In genomic region chr19:49555600-49556411, GRCh38 we compare ENCODE assay signal across 8 cellular contexts. TPM values are rescaled to one million over a fixed set of nuclear protein-coding genes. Genes with fewer than 3 reads are reported as not detected.
A peak's percentile ranks its signal among the peaks of the same experiment; 100 is the strongest.
DNase-seq lines count a peak whose midpoint lies in the region; ATAC-seq and TF ChIP-seq lines count a peak whose summit lies in the region.

No MANE protein-coding gene starts in this region.

- CTCF ChIA-PET in CD8-positive, alpha-beta T cell (lab: Charles Lee) = interaction anchor here (0.6 to 22.2 kb wide), 5 partner anchors 9 to 77 kb away, joined by 3 to 601 read pairs (median 3); no protein-coding TSS in a partner anchor
- CTCF ChIA-PET in RWPE1 (lab: Yijun Ruan, JAX) (no interaction called here), MCF 10A (lab: Yijun Ruan, JAX) (interaction anchor here (7.3 kb wide), 1 partner anchor 15 kb away, joined by 89 read pairs; no protein-coding TSS in a partner anchor)

- peak overlapping the region; percentile 95 for H3K27ac Mint-ChIP-seq in CD8-positive, alpha-beta T cell
- peak overlapping the region; percentile 88 for H3K27ac Mint-ChIP-seq in activated naive CD8-positive, alpha-beta T cell treated with anti-CD3 and anti-CD28 coated beads for 36 hours
- no peak overlapping the region for H3K27ac Mint-ChIP-seq in MCF 10A (ENCODE audit: low read depth, unreplicated experiment)

- H3K9me3 Mint-ChIP-seq in CD8-positive, alpha-beta T cell = no peaks in the 10 kb centered on the region
- peaks cover 4% of the 10 kb centered on the region for H3K9me3 Mint-ChIP-seq in activated naive CD8-positive, alpha-beta T cell treated with anti-CD3 and anti-CD28 coated beads for 36 hours
- H3K9me3 Mint-ChIP-seq in MCF 10A (ENCODE audit: unreplicated experiment) = no peaks in the 10 kb centered on the region

- H3K27me3 Mint-ChIP-seq in CD8-positive, alpha-beta T cell (ENCODE audit: low read depth) = no peaks in the 10 kb centered on the region
- H3K27me3 Mint-ChIP-seq in activated naive CD8-positive, alpha-beta T cell treated with anti-CD3 and anti-CD28 coated beads for 36 hours = no peaks in the 10 kb centered on the region
- no peaks in the 10 kb centered on the region for H3K27me3 Mint-ChIP-seq in MCF 10A (ENCODE audit: insufficient read depth, unreplicated experiment)

- H3K36me3 Mint-ChIP-seq in CD8-positive, alpha-beta T cell = peaks cover 52% of the 10 kb centered on the region
- H3K36me3 Mint-ChIP-seq in activated naive CD8-positive, alpha-beta T cell treated with anti-CD3 and anti-CD28 coated beads for 36 hours = peaks cover 60% of the 10 kb centered on the region
- peaks cover 45% of the 10 kb centered on the region for H3K36me3 Mint-ChIP-seq in MCF 10A (ENCODE audit: insufficient read depth, unreplicated experiment)

- peak overlapping the region; percentile 78 for H3K4me3 ChIP-seq in CD8-positive, alpha-beta T cell (ENCODE audit: low read depth, low read length)

- BruUV-seq in MCF 10A (replicated peaks; lab: Mats Ljungman, UMichigan) = no TSS peak

- POLR2A ChIA-PET in CD8-positive, alpha-beta T cell (lab: Charles Lee) = interaction anchor here (1.0 to 7.2 kb wide), 5 partner anchors 9 to 82 kb away, joined by 4 to 50 read pairs (median 7); partner anchors contain the start of gene FLT3LG
- POLR2A ChIA-PET in RWPE1 (lab: Yijun Ruan, JAX; ENCODE audit: low non-redundant PET) = no interaction called here
- POLR2A ChIA-PET in MCF 10A (lab: Yijun Ruan, JAX) = no interaction called here

- H3K27me3 ChIP-seq in CD8-positive, alpha-beta T cell (ENCODE audit: insufficient read depth, low read length) = no peaks in the 10 kb centered on the region

- H3K4me3 Mint-ChIP-seq in CD8-positive, alpha-beta T cell = peak overlapping the region; percentile 58
- H3K4me3 Mint-ChIP-seq in activated naive CD8-positive, alpha-beta T cell treated with anti-CD3 and anti-CD28 coated beads for 36 hours = peak overlapping the region; percentile 64
- no peak overlapping the region for H3K4me3 Mint-ChIP-seq in MCF 10A (ENCODE audit: unreplicated experiment)

- TF ChIP-seq CTCF in CD8-positive, alpha-beta T cell (IDR thresholded peaks at IDR 0.05) = no peak
- no peak for TF ChIP-seq CTCF in RWPE1 (conservative IDR thresholded peaks at IDR 0.05; ENCODE audit: low read depth)
- no peak for TF ChIP-seq CTCF in MCF 10A (IDR thresholded peaks at IDR 0.05; ENCODE audit: unreplicated experiment)

- ATAC-seq in CD8-positive, alpha-beta T cell = peak; percentile 75
- ATAC-seq in GM18861 (IDR thresholded peaks at IDR 0.05; ENCODE audit: unreplicated experiment) = no peak

- intact Hi-C loops in CD8-positive, alpha-beta T cell (cut with DNase I, micrococcal nuclease) = loop anchor here (1.0 kb wide), 2 partner anchors 12 to 13 kb away; no protein-coding TSS in a partner anchor
- intact Hi-C loops in MCF 10A (cut with micrococcal nuclease) = no loop called here

- H3K27ac ChIP-seq in CD8-positive, alpha-beta T cell (ENCODE audit: low read depth, low read length) = peak overlapping the region; percentile 28
- peak overlapping the region; percentile 91 for H3K27ac ChIP-seq in RWPE1

- peak; percentile 66 to 85 (median 76) for DNase-seq in CD8-positive, alpha-beta T cell
- peak; percentile 69 for DNase-seq in RWPE1 (ENCODE audit: low spot score)
- DNase-seq in activated naive CD8-positive, alpha-beta T cell treated with anti-CD3 and anti-CD28 coated beads for 36 hours = peak; percentile 76
- DNase-seq in iris pigment epithelial cell (ENCODE audit: low read depth) = peak; percentile 51
- peak; percentile 59 for DNase-seq in stimulated activated CD8-positive, alpha-beta memory T cell treated with anti-CD3 and anti-CD28 coated beads, Interleukin-15, amount 100 ng/mL, for 1 hour (ENCODE audit: low read depth)
- DNase-seq in LoVo (ENCODE audit: low spot score) = no peak
- DNase-seq in MCF 10A (ENCODE audit: unreplicated experiment) = no peak

- H3K4me1 Mint-ChIP-seq in CD8-positive, alpha-beta T cell (ENCODE audit: low read depth) = peaks cover 74% of the 10 kb centered on the region
- H3K4me1 Mint-ChIP-seq in activated naive CD8-positive, alpha-beta T cell treated with anti-CD3 and anti-CD28 coated beads for 36 hours = peaks cover 77% of the 10 kb centered on the region
- peaks cover 12% of the 10 kb centered on the region for H3K4me1 Mint-ChIP-seq in MCF 10A (ENCODE audit: insufficient read depth, unreplicated experiment)

- H3K9me3 ChIP-seq in CD8-positive, alpha-beta T cell (ENCODE audit: low read length) = no peaks in the 10 kb centered on the region

- peaks cover 88% of the 10 kb centered on the region for H3K4me1 ChIP-seq in CD8-positive, alpha-beta T cell (ENCODE audit: insufficient read depth, low read length)

- peaks cover 18% of the 10 kb centered on the region for H3K36me3 ChIP-seq in CD8-positive, alpha-beta T cell (ENCODE audit: insufficient read depth, low read length)

RNA-seq across cellular contexts. Expression of gene NOSIP, which starts 24.6 kb away (rescaled TPM):
- total RNA-seq in CD8-positive, alpha-beta T cell = 100 to 1,000 TPM; 103 to 110 TPM
- 10 to 100 TPM; 61.4 to 69.5 TPM for total RNA-seq in activated naive CD8-positive, alpha-beta T cell treated with anti-CD3 and anti-CD28 coated beads for 36 hours
- total RNA-seq in MCF 10A (2022) = 54.4 and 57.9 TPM in 2 replicates

RNA-seq across cellular contexts. Expression of gene PRRG2, which starts 25.3 kb away (rescaled TPM):
- total RNA-seq in CD8-positive, alpha-beta T cell = 1 to 10 TPM in 1 of 2 experiments, under 1 TPM in 1; 0.52 to 1.4 TPM
- total RNA-seq in activated naive CD8-positive, alpha-beta T cell treated with anti-CD3 and anti-CD28 coated beads for 36 hours = 1 to 10 TPM; 1.5 to 1.6 TPM
- 3.9 and 4.7 TPM in 2 replicates for total RNA-seq in MCF 10A (2022)

RNA-seq across cellular contexts. Expression of gene RCN3, which starts 28.0 kb away (rescaled TPM):
- 1 to 10 TPM; 1.3 to 2.4 TPM for total RNA-seq in CD8-positive, alpha-beta T cell
- total RNA-seq in activated naive CD8-positive, alpha-beta T cell treated with anti-CD3 and anti-CD28 coated beads for 36 hours = 1 to 10 TPM; 3.6 to 4.3 TPM
- not detected in 2 replicates for total RNA-seq in MCF 10A (2022)

RNA-seq across cellular contexts. Expression of gene PRR12, which starts 35.2 kb away (rescaled TPM):
- 10 to 100 TPM; 26.2 to 28.9 TPM for total RNA-seq in CD8-positive, alpha-beta T cell
- 10 to 100 TPM; 16.0 to 17.8 TPM for total RNA-seq in activated naive CD8-positive, alpha-beta T cell treated with anti-CD3 and anti-CD28 coated beads for 36 hours
- total RNA-seq in MCF 10A (2022) = 19.0 and 20.2 TPM in 2 replicates

RNA-seq across cellular contexts. Expression of gene FCGRT, which starts 43.3 kb away (rescaled TPM):
- total RNA-seq in CD8-positive, alpha-beta T cell = 10 to 100 TPM; 20.1 to 25.5 TPM
- total RNA-seq in activated naive CD8-positive, alpha-beta T cell treated with anti-CD3 and anti-CD28 coated beads for 36 hours = 10 to 100 TPM; 11.5 to 12.2 TPM
- not detected in 2 replicates for total RNA-seq in MCF 10A (2022)

Comparison
In these comparisons a context has a peak if more than half of its experiments do, and no peak if none do; other contexts are left out.
1. DNase-seq: peak in CD8-positive, alpha-beta T cell (7 of 7), RWPE1 (single experiment), activated naive CD8-positive, alpha-beta T cell treated with anti-CD3 and anti-CD28 coated beads for 36 hours (single experiment), iris pigment epithelial cell (single experiment) and stimulated activated CD8-positive, alpha-beta memory T cell treated with anti-CD3 and anti-CD28 coated beads, Interleukin-15, amount 100 ng/mL, for 1 hour (single experiment); none in LoVo (single experiment) and MCF 10A (single experiment).